14 cellular contexts compared by ENCODE assay signal in the genomic region with DNA sequence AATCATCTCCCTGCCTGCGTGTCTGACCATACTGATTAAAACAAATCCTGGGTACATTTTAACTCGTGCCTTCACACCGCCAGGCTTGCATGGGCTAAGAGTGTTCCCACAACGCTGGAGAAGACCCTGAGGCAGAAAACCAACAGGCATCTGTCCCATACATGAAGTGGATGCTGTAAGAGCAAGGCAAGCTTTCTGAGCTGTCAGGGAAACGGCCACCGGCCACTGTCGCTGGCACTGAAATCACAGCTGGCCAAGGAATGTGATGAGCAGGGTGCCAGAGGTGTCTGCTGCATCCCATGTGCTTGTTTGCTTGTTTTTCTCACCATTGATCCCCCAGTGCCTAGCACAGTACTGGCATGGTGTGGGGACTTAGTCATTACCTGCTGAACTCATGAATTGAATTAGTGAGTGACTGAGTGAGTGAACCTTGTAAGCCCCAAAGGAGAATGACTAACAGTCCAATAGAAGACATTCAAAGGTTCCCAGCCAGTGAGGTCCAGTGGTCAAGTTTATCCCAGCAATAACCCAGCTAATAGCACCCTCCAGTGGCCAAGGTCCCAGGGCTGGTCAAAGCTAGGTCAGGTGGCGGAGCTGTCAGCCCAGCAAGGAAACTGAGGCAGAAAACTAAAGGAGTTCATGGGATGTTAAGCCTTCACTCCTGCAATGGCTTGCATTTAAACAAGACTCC.
A peak's percentile ranks its signal among the peaks of the same experiment; 100 is the strongest.
DNase-seq lines count a peak whose midpoint lies in the region; ATAC-seq, FAIRE-seq and TF ChIP-seq lines count a peak whose summit lies in the region.
"Had no signal": no experiment of that assay in that cellular context is flagged by ENCODE, and none has a peak within 500 bp of the region (broad histone marks: within the 10 kb centered on the region; RNA-seq: fewer than 3 reads in every experiment).

No MANE protein-coding gene starts in this region.

- H3K4me3 ChIP-seq in cardiac muscle cell, result no peak overlapping the region
- H3K4me3 ChIP-seq: Peyer's patch, spleen had no signal

- ATAC-seq in Right ventricle myocardium superior (ENCODE audit: poor library complexity) (no peak), T-helper 17 cell (no peak), HG03039 (IDR thresholded peaks at IDR 0.05; ENCODE audit: unreplicated experiment) (no peak), left ventricle myocardium superior (no peak)
- ATAC-seq: foreskin keratinocyte had no signal

- H3K27me3 Mint-ChIP-seq in T-helper 17 cell, result peaks cover 41% of the 10 kb centered on the region

- H3K27ac Mint-ChIP-seq in T-helper 17 cell, result peak overlapping the region; percentile 29
- H3K27ac Mint-ChIP-seq: activated naive CD8-positive, alpha-beta T cell treated with anti-CD3 and anti-CD28 coated beads, Interleukin-2, amount 10 ng/mL, durations not matched to agents 7 days and 5 days; B cell; mesothelial cell of epicardium had no signal

- H3K27ac ChIP-seq in cardiac muscle cell, result no peak overlapping the region
- H3K27ac ChIP-seq: foreskin keratinocyte, Peyer's patch, spleen had no signal

- H3K36me3 ChIP-seq in cardiac muscle cell, result no peaks in the 10 kb centered on the region
- H3K36me3 ChIP-seq: Peyer's patch, spleen had no signal

- H3K36me3 Mint-ChIP-seq in T-helper 17 cell (ENCODE audit: low read depth), result no peaks in the 10 kb centered on the region
- H3K36me3 Mint-ChIP-seq: activated naive CD8-positive, alpha-beta T cell treated with anti-CD3 and anti-CD28 coated beads, Interleukin-2, amount 10 ng/mL, durations not matched to agents 7 days and 5 days had no signal

- FAIRE-seq in GM12892 (lab: Jason Lieb, UNC), result no peak

- DNase-seq in cardiac muscle cell (ENCODE audit: low read depth in 1 of 2, low spot score in 1 of 2) (peak in 1 of 2 donors; percentile 52), Right ventricle myocardium superior (no peak), T-helper 17 cell (no peak), hepatic stellate cell (ENCODE audit: low spot score) (peak; percentile 45), erythroblast (lab: John Stamatoyannopoulos, UW) (no peak), GM12892 (ENCODE audit: insufficient read length) (no peak), left ventricle myocardium superior (no peak)
- DNase-seq: activated naive CD8-positive, alpha-beta T cell treated with anti-CD3 and anti-CD28 coated beads, Interleukin-2, amount 10 ng/mL, durations not matched to agents 7 days and 5 days; spleen had no signal

- no peak overlapping the region for H3K4me3 Mint-ChIP-seq in T-helper 17 cell
- H3K4me3 Mint-ChIP-seq: activated naive CD8-positive, alpha-beta T cell treated with anti-CD3 and anti-CD28 coated beads, Interleukin-2, amount 10 ng/mL, durations not matched to agents 7 days and 5 days; B cell; mesothelial cell of epicardium had no signal

- H3K27me3 ChIP-seq in cardiac muscle cell, result peaks cover 8% of the 10 kb centered on the region
- H3K27me3 ChIP-seq: foreskin keratinocyte, Peyer's patch had no signal

- intact Hi-C loops in Right ventricle myocardium superior (cut with DNase I), result no loop called here
- intact Hi-C loops in left ventricle myocardium superior (cut with micrococcal nuclease), result no loop called here

- peaks cover 11% of the 10 kb centered on the region for H3K4me1 Mint-ChIP-seq in T-helper 17 cell

- TF ChIP-seq CTCF in cardiac muscle cell (IDR thresholded peaks at IDR 0.05; ENCODE audit: low read depth, low read length), result peak; percentile 47

- H3K4me1 ChIP-seq in cardiac muscle cell (ENCODE audit: low read depth), result no peaks in the 10 kb centered on the region
- H3K4me1 ChIP-seq: Peyer's patch had no signal

- TF ChIP-seq POLR2A in erythroblast (IDR thresholded peaks at IDR 0.05; ENCODE audit: low read length), result no peak
- TF ChIP-seq POLR2A in GM12892 (IDR thresholded peaks at IDR 0.05; ENCODE audit: low read depth, low read length), result no peak

- H3K9me3 ChIP-seq in cardiac muscle cell (ENCODE audit: low read depth) (no peaks in the 10 kb centered on the region), T-helper 17 cell (ENCODE audit: control insufficient read depth, low read length, poor library complexity, severe bottlenecking) (no peaks in the 10 kb centered on the region)
- H3K9me3 ChIP-seq: Peyer's patch had no signal
